1 cellular context compared by ENCODE assay signal in the genomic region with DNA sequence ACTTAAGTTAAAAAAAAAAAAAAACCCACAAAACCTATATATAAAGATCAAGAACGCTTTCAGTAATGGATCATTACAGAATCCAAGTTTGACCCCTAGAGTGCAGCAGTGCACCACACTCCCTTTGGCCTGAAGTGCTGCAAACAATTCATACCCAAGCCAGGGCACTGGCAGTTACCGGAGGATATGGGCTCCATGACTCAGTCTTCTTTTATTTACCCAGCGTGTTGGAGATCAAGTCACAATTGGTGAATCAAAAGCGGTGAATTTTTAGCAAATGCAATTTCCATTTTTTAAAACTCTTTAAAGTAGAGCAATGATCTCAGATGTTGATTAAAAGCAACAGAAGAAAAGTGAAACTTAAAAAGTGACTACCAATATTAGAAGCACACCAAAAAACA.
TF ChIP-seq lines count a peak whose summit lies in the region.

No MANE protein-coding gene starts in this region.

TF ChIP-seq in Ishikawa, 13 proteins besides CTCF, POLR2A, EP300 and RAD21 (continued from another document):
- TF ChIP-seq, protein P1, sequence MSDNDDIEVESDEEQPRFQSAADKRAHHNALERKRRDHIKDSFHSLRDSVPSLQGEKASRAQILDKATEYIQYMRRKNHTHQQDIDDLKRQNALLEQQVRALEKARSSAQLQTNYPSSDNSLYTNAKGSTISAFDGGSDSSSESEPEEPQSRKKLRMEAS (IDR thresholded peaks at IDR 0.05) = no peak
- no peak for TF ChIP-seq FOXM1 (IDR thresholded peaks at IDR 0.05; ENCODE audit: borderline replicate concordance, low read depth)
- no peak for TF ChIP-seq TEAD4 (IDR thresholded peaks at IDR 0.05)
- TF ChIP-seq EGR1 (IDR thresholded peaks at IDR 0.05) = no peak
- TF ChIP-seq, protein P2, sequence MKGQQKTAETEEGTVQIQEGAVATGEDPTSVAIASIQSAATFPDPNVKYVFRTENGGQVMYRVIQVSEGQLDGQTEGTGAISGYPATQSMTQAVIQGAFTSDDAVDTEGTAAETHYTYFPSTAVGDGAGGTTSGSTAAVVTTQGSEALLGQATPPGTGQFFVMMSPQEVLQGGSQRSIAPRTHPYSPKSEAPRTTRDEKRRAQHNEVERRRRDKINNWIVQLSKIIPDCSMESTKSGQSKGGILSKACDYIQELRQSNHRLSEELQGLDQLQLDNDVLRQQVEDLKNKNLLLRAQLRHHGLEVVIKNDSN (IDR thresholded peaks at IDR 0.05) = no peak
